In genomic region chrX:100687128-100687527, GRCh38 we compare ENCODE assay signal across 13 cellular contexts. TPM values are rescaled to one million over a fixed set of nuclear protein-coding genes. Genes with fewer than 3 reads are reported as not detected.
DNase-seq lines count a peak whose midpoint lies in the region; ATAC-seq and TF ChIP-seq lines count a peak whose summit lies in the region.
"Had no signal": no experiment of that assay in that cellular context is flagged by ENCODE, and none has a peak within 500 bp of the region (broad histone marks: within the 10 kb centered on the region; RNA-seq: fewer than 3 reads in every experiment).

No MANE protein-coding gene starts in this region.

- H3K9me3 ChIP-seq in OCI-LY3 (ENCODE audit: insufficient read depth, low read length) (no peaks in the 10 kb centered on the region), uterus (no peaks in the 10 kb centered on the region)

- H3K79me2 ChIP-seq in OCI-LY3 (ENCODE audit: low read length): no peaks in the 10 kb centered on the region

- H3K36me3 ChIP-seq in OCI-LY3 (replicated peaks; ENCODE audit: low read depth, low read length) (no peaks in the 10 kb centered on the region), uterus (no peaks in the 10 kb centered on the region)

- no peak overlapping the region for H2AFZ ChIP-seq in OCI-LY3 (ENCODE audit: low read depth, low read length)

- no peaks in the 10 kb centered on the region for H4K20me1 ChIP-seq in OCI-LY3 (ENCODE audit: insufficient read depth, low read length)

- ATAC-seq in activated naive CD4-positive, alpha-beta T cell treated with anti-CD3 and anti-CD28 coated beads, Interleukin-2, amount 50 U/mL, for 72 hours: peak; percentile 54 to 62
- ATAC-seq in HG02852 (IDR thresholded peaks at IDR 0.05; ENCODE audit: unreplicated experiment): peak; percentile 58
- ATAC-seq: naive thymus-derived CD4-positive, alpha-beta T cell had no signal

- peak overlapping the region in 1 of 2 donors; percentile 80 for H3K27ac Mint-ChIP-seq in activated naive CD4-positive, alpha-beta T cell treated with anti-CD3 and anti-CD28 coated beads, Interleukin-2, amount 50 U/mL, for 72 hours
- H3K27ac Mint-ChIP-seq: HFFc6; naive thymus-derived CD4-positive, alpha-beta T cell had no signal

- H3K4me1 ChIP-seq in OCI-LY3 (ENCODE audit: low read length) (peaks cover 11% of the 10 kb centered on the region), uterus (no peaks in the 10 kb centered on the region)

- H3K9ac ChIP-seq in OCI-LY3 (ENCODE audit: low read length): no peak overlapping the region

- H3K9me3 Mint-ChIP-seq in activated naive CD4-positive, alpha-beta T cell treated with anti-CD3 and anti-CD28 coated beads, Interleukin-2, amount 50 U/mL, for 72 hours: no peaks in the 10 kb centered on the region
- H3K9me3 Mint-ChIP-seq: HFFc6 had no signal

- peak overlapping the region; percentile 9; the same call in 1 of the 2 replicates for H3K4me2 ChIP-seq in OCI-LY3 (ENCODE audit: low read length)
- H3K4me2 ChIP-seq: smooth muscle cell had no signal

- peaks cover 3% of the 10 kb centered on the region; the same call in 1 of the 2 replicates for H3K27me3 ChIP-seq in OCI-LY3 (ENCODE audit: low read depth, low read length)
- no peaks in the 10 kb centered on the region for H3K27me3 ChIP-seq in uterus

- intact Hi-C loops in uterus (cut with DNase I; ENCODE audit: low total_unique reads): loop anchor here (5.0 kb wide), 1 partner anchor 80 kb away; no protein-coding TSS in a partner anchor

- DNase-seq in activated naive CD4-positive, alpha-beta T cell treated with anti-CD3 and anti-CD28 coated beads, Interleukin-2, amount 50 U/mL, for 72 hours (ENCODE audit: low spot score in 2 of 2): no peak
- DNase-seq in activated naive CD4-positive, alpha-beta T cell (lab: John Stamatoyannopoulos, UW): no peak
- peak in 1 of 2 donors; percentile 26 for DNase-seq in uterus
- no peak for DNase-seq in NCI-H2171 (lab: John Stamatoyannopoulos, UW)
- DNase-seq in NCI-H1436 treated with DMSO at 0.1 percent for 48 hours (lab: John Stamatoyannopoulos, UW): no peak
- DNase-seq in effector CD4-positive, alpha-beta T cell: no peak
- DNase-seq: effector CD8-positive, alpha-beta T cell; HFFc6; naive thymus-derived CD4-positive, alpha-beta T cell; T-helper 9 cell had no signal

- H3K27ac ChIP-seq in OCI-LY3 (ENCODE audit: low read length) (no peak overlapping the region), uterus (peak overlapping the region; percentile 45 to 57)

- TF ChIP-seq CTCF in OCI-LY3 (IDR thresholded peaks at IDR 0.05; ENCODE audit: low read depth, low read length) (no peak), uterus (IDR thresholded peaks at IDR 0.05) (no peak)

- H3K4me3 ChIP-seq in OCI-LY3 (ENCODE audit: low read length) (no peak overlapping the region), uterus (no peak overlapping the region)
- H3K4me3 ChIP-seq: smooth muscle cell had no signal

- H3K36me3 Mint-ChIP-seq in activated naive CD4-positive, alpha-beta T cell treated with anti-CD3 and anti-CD28 coated beads, Interleukin-2, amount 50 U/mL, for 72 hours: no peaks in the 10 kb centered on the region
- H3K36me3 Mint-ChIP-seq: naive thymus-derived CD4-positive, alpha-beta T cell had no signal

- TF ChIP-seq POLR2A in uterus (IDR thresholded peaks at IDR 0.05): no peak

RNA-seq across cellular contexts. Expression of gene SRPX2, which starts 43.1 kb away (rescaled TPM):
- not detected for total RNA-seq in activated naive CD4-positive, alpha-beta T cell treated with anti-CD3 and anti-CD28 coated beads, Interleukin-2, amount 50 U/mL, for 72 hours
- total RNA-seq in uterus: 10 to 100 TPM in 2 of 4 donors, 1 to 10 TPM in 2; 7.4 to 23.8 (median 15.1) TPM
- total RNA-seq: naive thymus-derived CD4-positive, alpha-beta T cell had no signal

RNA-seq across cellular contexts. Expression of gene SYTL4, which starts 44.8 kb away (rescaled TPM):
- not detected for total RNA-seq in activated naive CD4-positive, alpha-beta T cell treated with anti-CD3 and anti-CD28 coated beads, Interleukin-2, amount 50 U/mL, for 72 hours
- total RNA-seq in uterus: 100 to 1,000 TPM in 1 of 4 donors, 10 to 100 TPM in 3; 48.0 to 169 (median 83.8) TPM

RNA-seq across cellular contexts. Expression of gene TSPAN6, which starts 50.5 kb away (rescaled TPM):
- under 1 TPM in 1 of 2 donors, not detected in 1; 0.73 TPM for total RNA-seq in activated naive CD4-positive, alpha-beta T cell treated with anti-CD3 and anti-CD28 coated beads, Interleukin-2, amount 50 U/mL, for 72 hours
- 10 to 100 TPM; 22.3 to 74.8 (median 27.5) TPM for total RNA-seq in uterus

Comparison
In these comparisons a context has a peak if more than half of its experiments do, and no peak if none do; other contexts are left out.
1. RNA of gene SRPX2, which starts 43.1 kb away (total RNA-seq): 7.4 to 23.8 TPM in uterus; not detected in activated naive CD4-positive, alpha-beta T cell treated with anti-CD3 and anti-CD28 coated beads, Interleukin-2, amount 50 U/mL, for 72 hours; every median in the first group is over 4 times any median in the second.
2. RNA of gene SYTL4, which starts 44.8 kb away (total RNA-seq): 48.0 to 169 TPM in uterus; not detected in activated naive CD4-positive, alpha-beta T cell treated with anti-CD3 and anti-CD28 coated beads, Interleukin-2, amount 50 U/mL, for 72 hours; every median in the first group is over 10 times any median in the second.
3. RNA of gene TSPAN6, which starts 50.5 kb away (total RNA-seq): 22.3 to 74.8 TPM in uterus; 0.73 TPM in activated naive CD4-positive, alpha-beta T cell treated with anti-CD3 and anti-CD28 coated beads, Interleukin-2, amount 50 U/mL, for 72 hours; every median in the first group is over 10 times any median in the second.